16 cellular contexts compared by ENCODE assay signal in the genomic region with DNA sequence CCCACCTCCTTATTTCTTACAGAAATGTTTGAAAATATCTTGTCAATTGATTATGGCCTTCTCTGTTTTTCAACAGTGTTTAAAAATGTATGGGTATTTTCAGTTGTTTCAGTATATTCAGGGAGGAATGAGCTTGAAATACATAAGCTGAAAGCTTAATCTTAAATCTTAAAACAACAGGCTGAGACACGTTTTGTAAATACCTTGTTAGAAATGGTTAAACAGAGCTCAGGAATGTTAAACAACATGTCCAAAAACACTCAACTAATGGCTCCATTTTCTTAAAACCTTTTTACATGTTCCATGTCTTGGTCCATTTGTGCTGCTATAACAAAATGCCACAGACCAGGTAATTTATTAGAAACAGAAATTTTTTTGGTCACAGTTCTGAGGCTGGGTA.
DNase-seq lines count a peak whose midpoint lies in the region; ATAC-seq and TF ChIP-seq lines count a peak whose summit lies in the region.
"Had no signal": no experiment of that assay in that cellular context is flagged by ENCODE, and none has a peak within 500 bp of the region (broad histone marks: within the 10 kb centered on the region; RNA-seq: fewer than 3 reads in every experiment).

No MANE protein-coding gene starts in this region.

- DNase-seq in IMR-90: peak; percentile 6
- peak; percentile 11 for DNase-seq in adipocyte (ENCODE audit: low read depth)
- peak; percentile 1 for DNase-seq in kidney tubule cell (ENCODE audit: low spot score)
- DNase-seq in NCI-H82 treated with DMSO at 0.1 percent for 48 hours (lab: John Stamatoyannopoulos, UW; ENCODE audit: unreplicated experiment): no peak
- DNase-seq in type B pancreatic cell (ENCODE audit: extremely low spot score, unreplicated experiment): no peak
- no peak for DNase-seq in T-helper 2 cell
- DNase-seq: ACHN; AML-193; Caco-2; CD4-positive, alpha-beta T cell; DMS153; DMS79; GDM1; GM23248 had no signal

- H3K27me3 ChIP-seq in IMR-90 (ENCODE audit: control insufficient read depth, insufficient read depth, low read length) (no peaks in the 10 kb centered on the region), adipocyte (replicated peaks; ENCODE audit: control insufficient read depth, insufficient read depth, low read length) (no peaks in the 10 kb centered on the region)

- H3K27ac Mint-ChIP-seq in type B pancreatic cell: no peak overlapping the region
- H3K27ac Mint-ChIP-seq: CD4-positive, alpha-beta T cell had no signal

- WGBS in IMR-90 (ENCODE audit: extremely low coverage in 2 of 2, insufficient read length in 1 of 2), 2 experiments: no CpG with 5 or more reads among the region's 1 CpG

- H3K4me3 ChIP-seq in IMR-90 (ENCODE audit: insufficient read depth, low read depth, low read length) (no peak overlapping the region), adipocyte (ENCODE audit: low read length) (no peak overlapping the region)
- H3K4me3 ChIP-seq: GM23248, HAP-1 had no signal

- no peak overlapping the region for H3K4ac ChIP-seq in IMR-90 (ENCODE audit: low read depth, low read length)

- H4K20me1 ChIP-seq in IMR-90 (ENCODE audit: insufficient read depth, low read length): no peaks in the 10 kb centered on the region

- H2BK120ac ChIP-seq in IMR-90 (ENCODE audit: low read depth, low read length): no peak overlapping the region

- H3K9me3 Mint-ChIP-seq in type B pancreatic cell: peaks cover 8% of the 10 kb centered on the region

- dilution Hi-C loops in IMR-90 (cut with HindIII; ENCODE audit: low sequenced_read_pairs, unreplicated experiment): no loop called here

- H3K27me3 Mint-ChIP-seq in type B pancreatic cell: no peaks in the 10 kb centered on the region
- H3K27me3 Mint-ChIP-seq: CD4-positive, alpha-beta T cell had no signal

- TF ChIP-seq RAD21 in IMR-90 (IDR thresholded peaks at IDR 0.05; ENCODE audit: low read length): no peak

- CTCF ChIA-PET in IMR-90 (lab: Yijun Ruan, JAX): no interaction called here

- no peak overlapping the region for H2AK9ac ChIP-seq in IMR-90 (replicated peaks; ENCODE audit: low read depth, low read length, poor library complexity)

- H4K5ac ChIP-seq in IMR-90 (ENCODE audit: low read depth, low read length): no peak overlapping the region

- H3K36me3 ChIP-seq in IMR-90 (ENCODE audit: control insufficient read depth, insufficient read depth, low read length) (no peaks in the 10 kb centered on the region), adipocyte (ENCODE audit: control insufficient read depth, insufficient read depth, low read length, severe bottlenecking) (no peaks in the 10 kb centered on the region)
- H3K36me3 ChIP-seq: HAP-1 had no signal

- no peak overlapping the region for H3K56ac ChIP-seq in IMR-90 (ENCODE audit: extremely low read depth, insufficient read depth, low read length)

- BruUV-seq in IMR-90 (replicated peaks; lab: Mats Ljungman, UMichigan): no TSS peak

- no peak overlapping the region for H3K4me3 Mint-ChIP-seq in type B pancreatic cell
- H3K4me3 Mint-ChIP-seq: CD4-positive, alpha-beta T cell had no signal

- H3K9me3 ChIP-seq in IMR-90 (ENCODE audit: control insufficient read depth, insufficient read depth, low read length) (no peaks in the 10 kb centered on the region), adipocyte (ENCODE audit: control insufficient read depth, low read length) (no peaks in the 10 kb centered on the region)
- H3K9me3 ChIP-seq: Caco-2, HAP-1 had no signal

- H2BK20ac ChIP-seq in IMR-90 (ENCODE audit: low read depth, low read length): no peak overlapping the region

- H3K4me2 ChIP-seq in IMR-90 (ENCODE audit: low read depth, low read length): no peak overlapping the region

- H3K36me3 Mint-ChIP-seq in type B pancreatic cell: no peaks in the 10 kb centered on the region

- in situ Hi-C loops in IMR-90 (cut with MboI; ENCODE audit: low sequenced_read_pairs): no loop called here

- H3K23ac ChIP-seq in IMR-90 (ENCODE audit: low read depth, low read length): no peak overlapping the region

- no peaks in the 10 kb centered on the region for H3K4me1 ChIP-seq in IMR-90 (ENCODE audit: control insufficient read depth, insufficient read depth, low read length)
- no peaks in the 10 kb centered on the region for H3K4me1 ChIP-seq in adipocyte (ENCODE audit: control insufficient read depth, insufficient read depth, low read length)
- H3K4me1 ChIP-seq: Caco-2, HAP-1 had no signal

- no peaks in the 10 kb centered on the region for H3K4me1 Mint-ChIP-seq in type B pancreatic cell (ENCODE audit: unreplicated experiment)

- no peak for TF ChIP-seq POLR2A in IMR-90 (IDR thresholded peaks at IDR 0.05; ENCODE audit: low read depth, low read length)

- H4K8ac ChIP-seq in IMR-90 (ENCODE audit: low read depth in 2 of 2, low read length in 2 of 2): no peak overlapping the region

- H2AFZ ChIP-seq in IMR-90 (replicated peaks; ENCODE audit: low read length, poor library complexity): no peak overlapping the region
- H2AFZ ChIP-seq: GM23248 had no signal

- no peak; the same call in 1 of the 2 replicates for ATAC-seq in IMR-90 (ENCODE audit: low read depth)

- no peaks in the 10 kb centered on the region for H3K79me1 ChIP-seq in IMR-90 (ENCODE audit: low read depth in 1 of 2, low read length in 2 of 2)

- no peak overlapping the region for H2BK15ac ChIP-seq in IMR-90 (ENCODE audit: low read depth, low read length)

- H4K91ac ChIP-seq in IMR-90 (ENCODE audit: insufficient read depth, low read depth, low read length): no peak overlapping the region

- no peak overlapping the region for H3K18ac ChIP-seq in IMR-90 (ENCODE audit: low read depth, low read length)

- TF ChIP-seq CTCF in IMR-90 (conservative IDR thresholded peaks at IDR 0.05; ENCODE audit: low read depth, low read length) (no peak), type B pancreatic cell (conservative IDR thresholded peaks at IDR 0.05) (no peak)

- POLR2A ChIA-PET in IMR-90 (lab: Charles Lee; ENCODE audit: unreplicated experiment): no interaction called here

- H3K9ac ChIP-seq in IMR-90 (ENCODE audit: low read depth, low read length) (no peak overlapping the region), adipocyte (ENCODE audit: low read length) (no peak overlapping the region)
- H3K9ac ChIP-seq: GM23248 had no signal

- no peaks in the 10 kb centered on the region for H3K9me1 ChIP-seq in IMR-90 (ENCODE audit: insufficient read depth, low read length)

- no peak overlapping the region for H2AK5ac ChIP-seq in IMR-90 (ENCODE audit: low read depth, low read length)

- H3K27ac ChIP-seq in IMR-90 (ENCODE audit: insufficient read depth, low read length): no peak overlapping the region
- H3K27ac ChIP-seq: C4-2B, GM23248 had no signal

- H3K14ac ChIP-seq in IMR-90 (replicated peaks; ENCODE audit: low read depth, low read length): no peak overlapping the region

- intact Hi-C loops in IMR-90 (cut with micrococcal nuclease): no loop called here

- H2BK5ac ChIP-seq in IMR-90 (ENCODE audit: low read depth, low read length, poor library complexity, severe bottlenecking): no peak overlapping the region

TF ChIP-seq in IMR-90, 13 proteins besides CTCF, POLR2A, EP300 and RAD21:
- no peak for TF ChIP-seq BHLHE40 (IDR thresholded peaks at IDR 0.05; ENCODE audit: low read depth, low read length)
- TF ChIP-seq MXI1 (IDR thresholded peaks at IDR 0.05; ENCODE audit: borderline replicate concordance, low read depth, low read length): no peak
- TF ChIP-seq RCOR1 (IDR thresholded peaks at IDR 0.05; ENCODE audit: insufficient replicate concordance, low read length): no peak
- no peak for TF ChIP-seq MAFK (IDR thresholded peaks at IDR 0.05; ENCODE audit: low read depth, low read length)
- no peak for TF ChIP-seq CHD1 (IDR thresholded peaks at IDR 0.05; ENCODE audit: low read depth, low read length)
- no peak for TF ChIP-seq RFX5 (IDR thresholded peaks at IDR 0.05; ENCODE audit: low read depth, low read length)
- no peak for TF ChIP-seq SMC3 (IDR thresholded peaks at IDR 0.05; ENCODE audit: low read depth, low read length)
- TF ChIP-seq, protein P1, sequence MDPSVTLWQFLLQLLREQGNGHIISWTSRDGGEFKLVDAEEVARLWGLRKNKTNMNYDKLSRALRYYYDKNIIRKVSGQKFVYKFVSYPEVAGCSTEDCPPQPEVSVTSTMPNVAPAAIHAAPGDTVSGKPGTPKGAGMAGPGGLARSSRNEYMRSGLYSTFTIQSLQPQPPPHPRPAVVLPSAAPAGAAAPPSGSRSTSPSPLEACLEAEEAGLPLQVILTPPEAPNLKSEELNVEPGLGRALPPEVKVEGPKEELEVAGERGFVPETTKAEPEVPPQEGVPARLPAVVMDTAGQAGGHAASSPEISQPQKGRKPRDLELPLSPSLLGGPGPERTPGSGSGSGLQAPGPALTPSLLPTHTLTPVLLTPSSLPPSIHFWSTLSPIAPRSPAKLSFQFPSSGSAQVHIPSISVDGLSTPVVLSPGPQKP (IDR thresholded peaks at IDR 0.05; ENCODE audit: borderline replicate concordance, low read depth, low read length): no peak
- TF ChIP-seq FOS (IDR thresholded peaks at IDR 0.05; ENCODE audit: low read depth, low read length): no peak
- TF ChIP-seq, protein P2, sequence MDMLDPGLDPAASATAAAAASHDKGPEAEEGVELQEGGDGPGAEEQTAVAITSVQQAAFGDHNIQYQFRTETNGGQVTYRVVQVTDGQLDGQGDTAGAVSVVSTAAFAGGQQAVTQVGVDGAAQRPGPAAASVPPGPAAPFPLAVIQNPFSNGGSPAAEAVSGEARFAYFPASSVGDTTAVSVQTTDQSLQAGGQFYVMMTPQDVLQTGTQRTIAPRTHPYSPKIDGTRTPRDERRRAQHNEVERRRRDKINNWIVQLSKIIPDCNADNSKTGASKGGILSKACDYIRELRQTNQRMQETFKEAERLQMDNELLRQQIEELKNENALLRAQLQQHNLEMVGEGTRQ (IDR thresholded peaks at IDR 0.05; ENCODE audit: low read depth, low read length): no peak
- TF ChIP-seq MAZ (IDR thresholded peaks at IDR 0.05; ENCODE audit: borderline replicate concordance, low read depth, low read length): no peak
- TF ChIP-seq CEBPB (IDR thresholded peaks at IDR 0.05; ENCODE audit: low read depth, low read length): no peak
- TF ChIP-seq NFE2L2 (IDR thresholded peaks at IDR 0.05; ENCODE audit: low read depth, low read length): no peak

Comparison
In these comparisons a context has a peak if more than half of its experiments do, and no peak if none do; other contexts are left out.
1. DNase-seq: peak in IMR-90 (single experiment), adipocyte (single experiment) and kidney tubule cell (single experiment); none in NCI-H82 treated with DMSO at 0.1 percent for 48 hours (single experiment), type B pancreatic cell (single experiment) and T-helper 2 cell (0 of 5).